In the genomic region with DNA sequence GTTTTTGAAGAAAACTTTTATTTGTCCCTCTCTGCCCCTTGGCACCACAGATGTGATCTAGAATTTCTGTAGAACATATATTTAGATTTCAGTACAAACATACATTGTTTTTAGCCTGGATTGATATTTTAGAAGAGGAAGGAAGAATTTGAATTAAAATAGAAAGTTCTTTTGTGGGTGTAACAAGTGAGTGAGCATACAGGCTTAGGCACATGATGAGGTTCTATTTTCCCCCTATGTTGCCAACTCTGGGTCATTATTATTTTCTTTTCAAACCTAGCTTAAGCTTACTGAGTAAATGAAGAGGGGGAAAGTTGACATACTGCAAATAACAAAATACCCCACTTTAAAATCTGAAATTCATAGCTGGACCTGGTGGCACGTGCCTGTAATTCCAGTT, we compare ENCODE assay signal across 15 cellular contexts.
DNase-seq lines count a peak whose midpoint lies in the region; ATAC-seq, FAIRE-seq and TF ChIP-seq lines count a peak whose summit lies in the region.
"Had no signal": no experiment of that assay in that cellular context is flagged by ENCODE, and none has a peak within 500 bp of the region (broad histone marks: within the 10 kb centered on the region; RNA-seq: fewer than 3 reads in every experiment).

No MANE protein-coding gene starts in this region.

- ATAC-seq in GM18498 (IDR thresholded peaks at IDR 0.05; ENCODE audit: unreplicated experiment) (peak; percentile 36), GM21619 (IDR thresholded peaks at IDR 0.05; ENCODE audit: unreplicated experiment) (peak; percentile 5), HG03439 (IDR thresholded peaks at IDR 0.05; ENCODE audit: unreplicated experiment) (peak; percentile 6), lower lobe of right lung (no peak)

- no peak for TF ChIP-seq EP300 in ovary (IDR thresholded peaks at IDR 0.05)

- H3K27me3 ChIP-seq in lower lobe of right lung (ENCODE audit: low read depth) (no peaks in the 10 kb centered on the region), ovary (no peaks in the 10 kb centered on the region)

- 62 to 91% (median 73%) methylated on average over 1 of the region's 1 CpG for WGBS in ovary, 3 donors

- TF ChIP-seq CTCF in lower lobe of right lung (IDR thresholded peaks at IDR 0.05) (no peak), kidney (IDR thresholded peaks at IDR 0.05; ENCODE audit: borderline replicate concordance, extremely low read depth, insufficient read depth) (no peak), ovary (IDR thresholded peaks at IDR 0.05) (no peak)

- DNase-seq in lower lobe of right lung (no peak), NCI-H1436 (lab: John Stamatoyannopoulos, UW) (no peak), kidney (no peak), NCI-H187 treated with DMSO at 0.1 percent for 48 hours (lab: John Stamatoyannopoulos, UW) (no peak), ovary (no peak)
- DNase-seq: GDM1; NCI-H510A; occipital lobe; SHP77; stimulated activated CD4-positive, alpha-beta T cell treated with anti-CD3 and anti-CD28 coated beads, Interleukin-4, amount 100 ng/mL, for 24 hours; substantia nigra had no signal

- H3K36me3 ChIP-seq in lower lobe of right lung (no peaks in the 10 kb centered on the region), kidney (ENCODE audit: control insufficient read depth in 1 of 2, insufficient read depth in 2 of 2, low read length in 2 of 2) (no peaks in the 10 kb centered on the region), ovary (no peaks in the 10 kb centered on the region)

- TF ChIP-seq POLR2A in ovary (IDR thresholded peaks at IDR 0.05): no peak

- FAIRE-seq in kidney (lab: Jason Lieb, UNC): no peak
- FAIRE-seq: keratinocyte had no signal

- intact Hi-C loops in lower lobe of right lung (cut with DNase I) (no loop called here), kidney (cut with DNase I) (no loop called here), ovary (cut with DNase I) (no loop called here)

- H3K4me3 ChIP-seq in lower lobe of right lung (no peak overlapping the region), kidney (ENCODE audit: low read length in 2 of 2) (no peak overlapping the region), ovary (no peak overlapping the region)

- no peak overlapping the region for H3K9ac ChIP-seq in kidney (ENCODE audit: low read length in 2 of 2)

- peaks cover 6% of the 10 kb centered on the region for H3K4me1 ChIP-seq in lower lobe of right lung
- H3K4me1 ChIP-seq in kidney (ENCODE audit: control insufficient read depth in 1 of 2, insufficient read depth in 1 of 2, low read depth in 1 of 2, low read length in 2 of 2): no peaks in the 10 kb centered on the region
- H3K4me1 ChIP-seq in ovary (ENCODE audit: insufficient read depth): no peaks in the 10 kb centered on the region

- H3K9me3 ChIP-seq in lower lobe of right lung: no peaks in the 10 kb centered on the region
- no peaks in the 10 kb centered on the region for H3K9me3 ChIP-seq in kidney (ENCODE audit: control insufficient read depth in 1 of 2, low read length in 2 of 2)
- H3K9me3 ChIP-seq in ovary: no peaks in the 10 kb centered on the region

- H3K27ac ChIP-seq in lower lobe of right lung (peak overlapping the region; percentile 1), kidney (ENCODE audit: low read depth in 2 of 2, low read length in 2 of 2) (no peak overlapping the region), ovary (no peak overlapping the region)

Comparison
In these comparisons a context has a peak if more than half of its experiments do, and no peak if none do; other contexts are left out.
1. ATAC-seq: peak in GM18498 (single experiment), GM21619 (single experiment) and HG03439 (single experiment); none in lower lobe of right lung (0 of 2).